Comparison of ENCODE assay signal across 8 cellular contexts in genomic region chrX:69152398-69152797, GRCh38. TPM values are rescaled to one million over a fixed set of nuclear protein-coding genes. Genes with fewer than 3 reads are reported as not detected.
DNase-seq lines count a peak whose midpoint lies in the region; ATAC-seq lines count a peak whose summit lies in the region.
"Had no signal": no experiment of that assay in that cellular context is flagged by ENCODE, and none has a peak within 500 bp of the region (broad histone marks: within the 10 kb centered on the region; RNA-seq: fewer than 3 reads in every experiment).

No MANE protein-coding gene starts in this region.

- H2BK120ac ChIP-seq in neuronal stem cell (ENCODE audit: low read depth, low read length) = no peak overlapping the region

- H3K4me1 ChIP-seq in neuronal stem cell (ENCODE audit: control insufficient read depth in 2 of 2, insufficient read depth in 1 of 2, low read depth in 1 of 2, low read length in 2 of 2) = peaks cover 20 to 23% of the 10 kb centered on the region in 2 donors

- no peak overlapping the region for H3K23ac ChIP-seq in neuronal stem cell (ENCODE audit: low read depth, low read length, poor library complexity)

- H4K91ac ChIP-seq in neuronal stem cell (ENCODE audit: low read depth, low read length, poor library complexity) = no peak overlapping the region

- no peak overlapping the region for H3K14ac ChIP-seq in neuronal stem cell (ENCODE audit: low read length)

- H3K4ac ChIP-seq in neuronal stem cell (ENCODE audit: low read length) = no peak overlapping the region

- H3K4me2 ChIP-seq in neuronal stem cell (ENCODE audit: insufficient read depth, low read length, poor library complexity, severe bottlenecking) = no peak overlapping the region

- peak overlapping the region; percentile 94 for H3K27ac ChIP-seq in epithelial cell of prostate
- no peak overlapping the region for H3K27ac ChIP-seq in neuronal stem cell (replicated peaks; ENCODE audit: low read length)

- H3K27me3 ChIP-seq in neuronal stem cell (ENCODE audit: control insufficient read depth in 3 of 3, insufficient read depth in 3 of 3, low read depth in 1 of 3, low read length in 3 of 3) = no peaks in the 10 kb centered on the region

- H2BK12ac ChIP-seq in neuronal stem cell (ENCODE audit: low read length) = no peak overlapping the region

- H2AK5ac ChIP-seq in neuronal stem cell (ENCODE audit: low read depth, low read length) = no peak overlapping the region

- ATAC-seq in HG02678 (IDR thresholded peaks at IDR 0.05; ENCODE audit: unreplicated experiment) (no peak), GM21381 (IDR thresholded peaks at IDR 0.05; ENCODE audit: unreplicated experiment) (no peak)

- WGBS in neuronal stem cell (ENCODE audit: extremely low coverage in 2 of 2, insufficient read length in 2 of 2, insufficient replicate concordance in 1 of 2), 2 donors = no CpG with 5 or more reads among the region's 1 CpG

- no peak overlapping the region for H2BK5ac ChIP-seq in neuronal stem cell (ENCODE audit: low read length)

- no peaks in the 10 kb centered on the region for H3K79me1 ChIP-seq in neuronal stem cell (ENCODE audit: low read depth, low read length)

- no peaks in the 10 kb centered on the region for H3K36me3 ChIP-seq in neuronal stem cell (replicated peaks in 1 of 2; ENCODE audit: control insufficient read depth in 2 of 2, insufficient read depth in 2 of 2, low read length in 2 of 2)

- H3K9me3 ChIP-seq in neuronal stem cell (replicated peaks in 1 of 2; ENCODE audit: control insufficient read depth in 2 of 2, insufficient read depth in 1 of 2, low read depth in 1 of 2, low read length in 2 of 2) = no peaks in the 10 kb centered on the region

- H2BK15ac ChIP-seq in neuronal stem cell (ENCODE audit: low read length) = no peak overlapping the region

- no peak overlapping the region for H2AFZ ChIP-seq in neuronal stem cell (ENCODE audit: low read length)

- H4K8ac ChIP-seq in neuronal stem cell (ENCODE audit: low read depth, low read length) = no peak overlapping the region

- DNase-seq in H4 (ENCODE audit: low spot score) = peak; percentile 10
- peak; percentile 54 for DNase-seq in NCI-H345 (lab: John Stamatoyannopoulos, UW)
- DNase-seq in epithelial cell of prostate (ENCODE audit: low read depth, low spot score) = no peak
- peak; percentile 13 for DNase-seq in putamen (ENCODE audit: low spot score)
- DNase-seq in neuronal stem cell (ENCODE audit: low spot score) = no peak
- DNase-seq: activated effector memory CD4-positive, alpha-beta T cell treated with Interleukin-2 at 50 U/mL for 16 hours had no signal

- no peak overlapping the region for H3K9ac ChIP-seq in neuronal stem cell (ENCODE audit: low read depth, low read length, poor library complexity)

- H3K18ac ChIP-seq in neuronal stem cell (ENCODE audit: low read length) = no peak overlapping the region

- H3K4me3 ChIP-seq in neuronal stem cell (ENCODE audit: low read length in 2 of 2) = no peak overlapping the region

RNA-seq across cellular contexts. Expression of gene PJA1, which starts 12.9 kb away (rescaled TPM):
- total RNA-seq in H4 (2014; rRNA removed; shearing (Covaris generic)) = 30.6 and 36.4 TPM in 2 replicates
- polyA plus RNA-seq in neuronal stem cell (2013, experiment 1 of 2) = 68.9 TPM
- 73.4 TPM for polyA plus RNA-seq in neuronal stem cell (2013, experiment 2 of 2)

Comparison
In these comparisons a context has a peak if more than half of its experiments do, and no peak if none do; other contexts are left out.
1. DNase-seq: peak in H4 (single experiment), NCI-H345 (single experiment) and putamen (single experiment); none in epithelial cell of prostate (single experiment) and neuronal stem cell (single experiment).